In the genomic region with DNA sequence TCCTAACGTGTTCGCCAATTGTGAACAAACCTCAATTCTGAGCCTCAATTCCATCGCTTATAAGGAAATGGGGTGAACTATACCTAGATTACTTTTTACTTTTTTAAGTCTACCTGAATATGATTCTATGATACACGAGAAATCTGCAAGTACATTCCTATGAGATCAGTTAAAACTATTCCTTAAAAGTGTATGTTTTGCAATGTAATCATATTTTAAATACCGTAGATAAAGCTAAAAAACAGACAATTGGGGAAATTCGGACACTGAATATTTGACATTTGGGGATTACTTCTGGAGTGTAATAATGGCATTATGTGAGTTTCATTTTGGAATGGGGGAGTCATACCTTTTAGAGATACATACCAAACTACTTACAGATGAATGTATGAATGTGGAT, we compare ENCODE assay signal across 2 cellular contexts.
TF ChIP-seq lines count a peak whose summit lies in the region.

No MANE protein-coding gene starts in this region.

TF ChIP-seq in HepG2, 621 proteins besides CTCF, POLR2A, EP300 and RAD21:
- no peak for TF ChIP-seq ZFP90 (CRISPR knock-in tag; IDR thresholded peaks at IDR 0.05; ENCODE audit: borderline replicate concordance)
- TF ChIP-seq ZNF761 (CRISPR knock-in tag; conservative IDR thresholded peaks at IDR 0.05) = no peak
- TF ChIP-seq ARNT (IDR thresholded peaks at IDR 0.05) = no peak
- no peak for TF ChIP-seq ZNF674 (CRISPR knock-in tag; IDR thresholded peaks at IDR 0.05; ENCODE audit: low read depth)
- TF ChIP-seq, protein P1, sequence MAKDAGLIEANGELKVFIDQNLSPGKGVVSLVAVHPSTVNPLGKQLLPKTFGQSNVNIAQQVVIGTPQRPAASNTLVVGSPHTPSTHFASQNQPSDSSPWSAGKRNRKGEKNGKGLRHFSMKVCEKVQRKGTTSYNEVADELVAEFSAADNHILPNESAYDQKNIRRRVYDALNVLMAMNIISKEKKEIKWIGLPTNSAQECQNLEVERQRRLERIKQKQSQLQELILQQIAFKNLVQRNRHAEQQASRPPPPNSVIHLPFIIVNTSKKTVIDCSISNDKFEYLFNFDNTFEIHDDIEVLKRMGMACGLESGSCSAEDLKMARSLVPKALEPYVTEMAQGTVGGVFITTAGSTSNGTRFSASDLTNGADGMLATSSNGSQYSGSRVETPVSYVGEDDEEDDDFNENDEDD (CRISPR knock-in tag; IDR thresholded peaks at IDR 0.05; ENCODE audit: borderline replicate concordance) = no peak
- peak; percentile 57 to 78 for TF ChIP-seq MAFK (conservative IDR thresholded peaks at IDR 0.05 in 1 of 2, IDR thresholded peaks at IDR 0.05 in 1 of 2; ENCODE audit: low read length in 2 of 2)
- no peak for TF ChIP-seq ZNF460 (CRISPR knock-in tag; IDR thresholded peaks at IDR 0.05; ENCODE audit: borderline replicate concordance)
- TF ChIP-seq, protein P2, sequence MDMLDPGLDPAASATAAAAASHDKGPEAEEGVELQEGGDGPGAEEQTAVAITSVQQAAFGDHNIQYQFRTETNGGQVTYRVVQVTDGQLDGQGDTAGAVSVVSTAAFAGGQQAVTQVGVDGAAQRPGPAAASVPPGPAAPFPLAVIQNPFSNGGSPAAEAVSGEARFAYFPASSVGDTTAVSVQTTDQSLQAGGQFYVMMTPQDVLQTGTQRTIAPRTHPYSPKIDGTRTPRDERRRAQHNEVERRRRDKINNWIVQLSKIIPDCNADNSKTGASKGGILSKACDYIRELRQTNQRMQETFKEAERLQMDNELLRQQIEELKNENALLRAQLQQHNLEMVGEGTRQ (IDR thresholded peaks at IDR 0.05; ENCODE audit: low read depth, low read length) = no peak
- TF ChIP-seq, protein P2 (CRISPR knock-in tag; IDR thresholded peaks at IDR 0.05; ENCODE audit: borderline replicate concordance) = no peak
- no peak for TF ChIP-seq ELF3 (CRISPR knock-in tag; IDR thresholded peaks at IDR 0.05)
- TF ChIP-seq MAFF (IDR thresholded peaks at IDR 0.05; ENCODE audit: low read depth, low read length) = peak; percentile 76
- TF ChIP-seq, protein P3, sequence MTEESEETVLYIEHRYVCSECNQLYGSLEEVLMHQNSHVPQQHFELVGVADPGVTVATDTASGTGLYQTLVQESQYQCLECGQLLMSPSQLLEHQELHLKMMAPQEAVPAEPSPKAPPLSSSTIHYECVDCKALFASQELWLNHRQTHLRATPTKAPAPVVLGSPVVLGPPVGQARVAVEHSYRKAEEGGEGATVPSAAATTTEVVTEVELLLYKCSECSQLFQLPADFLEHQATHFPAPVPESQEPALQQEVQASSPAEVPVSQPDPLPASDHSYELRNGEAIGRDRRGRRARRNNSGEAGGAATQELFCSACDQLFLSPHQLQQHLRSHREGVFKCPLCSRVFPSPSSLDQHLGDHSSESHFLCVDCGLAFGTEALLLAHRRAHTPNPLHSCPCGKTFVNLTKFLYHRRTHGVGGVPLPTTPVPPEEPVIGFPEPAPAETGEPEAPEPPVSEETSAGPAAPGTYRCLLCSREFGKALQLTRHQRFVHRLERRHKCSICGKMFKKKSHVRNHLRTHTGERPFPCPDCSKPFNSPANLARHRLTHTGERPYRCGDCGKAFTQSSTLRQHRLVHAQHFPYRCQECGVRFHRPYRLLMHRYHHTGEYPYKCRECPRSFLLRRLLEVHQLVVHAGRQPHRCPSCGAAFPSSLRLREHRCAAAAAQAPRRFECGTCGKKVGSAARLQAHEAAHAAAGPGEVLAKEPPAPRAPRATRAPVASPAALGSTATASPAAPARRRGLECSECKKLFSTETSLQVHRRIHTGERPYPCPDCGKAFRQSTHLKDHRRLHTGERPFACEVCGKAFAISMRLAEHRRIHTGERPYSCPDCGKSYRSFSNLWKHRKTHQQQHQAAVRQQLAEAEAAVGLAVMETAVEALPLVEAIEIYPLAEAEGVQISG (CRISPR knock-in tag; IDR thresholded peaks at IDR 0.05) = no peak

TF ChIP-seq in IMR-90, 13 proteins besides CTCF, POLR2A, EP300 and RAD21:
- TF ChIP-seq BHLHE40 (IDR thresholded peaks at IDR 0.05; ENCODE audit: low read depth, low read length) (no peak), NFE2L2 (IDR thresholded peaks at IDR 0.05; ENCODE audit: low read depth, low read length) (no peak), CHD1 (IDR thresholded peaks at IDR 0.05; ENCODE audit: low read depth, low read length) (no peak), MXI1 (IDR thresholded peaks at IDR 0.05; ENCODE audit: borderline replicate concordance, low read depth, low read length) (no peak), MAFK (IDR thresholded peaks at IDR 0.05; ENCODE audit: low read depth, low read length) (peak; percentile 68), RFX5 (IDR thresholded peaks at IDR 0.05; ENCODE audit: low read depth, low read length) (no peak), RCOR1 (IDR thresholded peaks at IDR 0.05; ENCODE audit: insufficient replicate concordance, low read length) (no peak)
- TF ChIP-seq, protein P2 (IDR thresholded peaks at IDR 0.05; ENCODE audit: low read depth, low read length) = no peak
- TF ChIP-seq, protein P4, sequence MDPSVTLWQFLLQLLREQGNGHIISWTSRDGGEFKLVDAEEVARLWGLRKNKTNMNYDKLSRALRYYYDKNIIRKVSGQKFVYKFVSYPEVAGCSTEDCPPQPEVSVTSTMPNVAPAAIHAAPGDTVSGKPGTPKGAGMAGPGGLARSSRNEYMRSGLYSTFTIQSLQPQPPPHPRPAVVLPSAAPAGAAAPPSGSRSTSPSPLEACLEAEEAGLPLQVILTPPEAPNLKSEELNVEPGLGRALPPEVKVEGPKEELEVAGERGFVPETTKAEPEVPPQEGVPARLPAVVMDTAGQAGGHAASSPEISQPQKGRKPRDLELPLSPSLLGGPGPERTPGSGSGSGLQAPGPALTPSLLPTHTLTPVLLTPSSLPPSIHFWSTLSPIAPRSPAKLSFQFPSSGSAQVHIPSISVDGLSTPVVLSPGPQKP (IDR thresholded peaks at IDR 0.05; ENCODE audit: borderline replicate concordance, low read depth, low read length) = no peak
